Comparison of ENCODE assay signal across 8 cellular contexts in the genomic region with DNA sequence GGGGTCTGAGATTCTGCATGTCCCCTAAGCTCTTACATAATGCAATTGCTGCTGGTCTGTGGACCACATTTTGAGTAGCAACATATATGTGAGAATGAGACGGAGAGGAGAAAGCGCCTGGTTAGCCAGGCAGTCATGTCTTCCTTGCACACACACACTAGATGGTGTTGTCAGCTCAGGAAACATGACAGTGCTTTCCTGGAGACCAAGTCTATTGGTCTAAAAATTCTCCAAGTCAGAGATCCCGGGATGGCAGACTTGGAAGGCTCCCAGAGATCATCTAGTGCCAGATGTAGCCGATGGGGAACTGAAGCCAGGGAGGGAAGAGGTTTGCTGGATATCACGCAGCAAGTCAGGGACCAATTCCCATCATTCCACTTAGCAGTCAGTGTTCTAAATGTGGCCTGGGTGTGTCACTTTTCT. TPM values are rescaled to one million over a fixed set of nuclear protein-coding genes. Genes with fewer than 3 reads are reported as not detected.
DNase-seq lines count a peak whose midpoint lies in the region; ATAC-seq and TF ChIP-seq lines count a peak whose summit lies in the region.

No MANE protein-coding gene starts in this region.

- H3K36me3 ChIP-seq in ACC112 (ENCODE audit: insufficient read depth, low read length) (no peaks in the 10 kb centered on the region), upper lobe of left lung (no peaks in the 10 kb centered on the region)

- H3K4me1 ChIP-seq in ACC112 (ENCODE audit: control insufficient read depth, insufficient read depth, low read length, unreplicated experiment) = peaks cover 21% of the 10 kb centered on the region
- H3K4me1 ChIP-seq in upper lobe of left lung = peaks cover 0 to 3% (median 0%) of the 10 kb centered on the region in 4 donors

- intact Hi-C loops in left colon (cut with DNase I, micrococcal nuclease) = loop anchor here in 1 of 2 donors (2.0 to 5.0 kb wide), 2 partner anchors 138 to 281 kb away; no protein-coding TSS in a partner anchor

- ATAC-seq in left colon (peak; percentile 43), upper lobe of left lung (ENCODE audit: low FRiP score in 2 of 2) (peak in 1 of 2 donors; percentile 63), HG03342 (IDR thresholded peaks at IDR 0.05; ENCODE audit: unreplicated experiment) (no peak), GM21619 (IDR thresholded peaks at IDR 0.05; ENCODE audit: unreplicated experiment) (no peak), HG03460 (IDR thresholded peaks at IDR 0.05; ENCODE audit: unreplicated experiment) (no peak)

- DNase-seq in LNCaP clone FGC (ENCODE audit: low read depth) (peak; percentile 39), T47D (ENCODE audit: low read depth in 1 of 2, low spot score in 1 of 2) (peak; percentile 21 to 58), left colon (peak; percentile 32 to 67), upper lobe of left lung (no peak)

- 27 to 37% methylated on average over 5 of the region's 5 CpGs for WGBS in upper lobe of left lung, 2 donors

- H3K27ac ChIP-seq in ACC112 (ENCODE audit: low read depth, low read length) (peak overlapping the region; percentile 35; the same call in 1 of the 2 replicates), upper lobe of left lung (no peak overlapping the region)

- TF ChIP-seq CTCF in LNCaP clone FGC (IDR thresholded peaks at IDR 0.05; ENCODE audit: control insufficient read depth, extremely low read depth, insufficient read depth) (peak; percentile 55), upper lobe of left lung (IDR thresholded peaks at IDR 0.05) (peak in 4 of 6 experiments; percentile 10 to 42 (median 24))

- H3K9me3 ChIP-seq in upper lobe of left lung = no peaks in the 10 kb centered on the region

- no peak for TF ChIP-seq POLR2A in upper lobe of left lung (IDR thresholded peaks at IDR 0.05)

- in situ Hi-C loops in T47D (cut with HindIII; ENCODE audit: low pct_unique_long_range_greater_than_20kb, low sequenced_read_pairs) = no loop called here

- H3K4me3 ChIP-seq in ACC112 (ENCODE audit: low read depth, low read length) = no peak overlapping the region
- H3K4me3 ChIP-seq in LNCaP clone FGC (ENCODE audit: low read depth, low read length) = no peak overlapping the region
- no peak overlapping the region for H3K4me3 ChIP-seq in upper lobe of left lung

- H2AFZ ChIP-seq in ACC112 (ENCODE audit: low read length, unreplicated experiment) = no peak overlapping the region

- TF ChIP-seq EP300 in upper lobe of left lung (IDR thresholded peaks at IDR 0.05) = no peak

- peaks cover 12% of the 10 kb centered on the region; the same call in 1 of the 2 replicates for H3K27me3 ChIP-seq in ACC112 (ENCODE audit: insufficient read depth, low read length)
- no peaks in the 10 kb centered on the region for H3K27me3 ChIP-seq in upper lobe of left lung

- no peaks in the 10 kb centered on the region for H3K79me2 ChIP-seq in ACC112 (ENCODE audit: control insufficient read depth, insufficient read depth, low read length, unreplicated experiment)

RNA-seq across cellular contexts. Expression of gene GALNT12, which starts 53.4 kb away (rescaled TPM):
- total RNA-seq in left colon = 100 to 1,000 TPM; 115 to 156 TPM
- total RNA-seq in upper lobe of left lung = 10 to 100 TPM; 18.2 to 89.1 (median 30.0) TPM

Comparison
In these comparisons a context has a peak if more than half of its experiments do, and no peak if none do; other contexts are left out.
1. DNase-seq: peak in LNCaP clone FGC (single experiment), T47D (2 of 2) and left colon (2 of 2); none in upper lobe of left lung (0 of 2).